1 cellular context compared by ENCODE assay signal in the genomic region with DNA sequence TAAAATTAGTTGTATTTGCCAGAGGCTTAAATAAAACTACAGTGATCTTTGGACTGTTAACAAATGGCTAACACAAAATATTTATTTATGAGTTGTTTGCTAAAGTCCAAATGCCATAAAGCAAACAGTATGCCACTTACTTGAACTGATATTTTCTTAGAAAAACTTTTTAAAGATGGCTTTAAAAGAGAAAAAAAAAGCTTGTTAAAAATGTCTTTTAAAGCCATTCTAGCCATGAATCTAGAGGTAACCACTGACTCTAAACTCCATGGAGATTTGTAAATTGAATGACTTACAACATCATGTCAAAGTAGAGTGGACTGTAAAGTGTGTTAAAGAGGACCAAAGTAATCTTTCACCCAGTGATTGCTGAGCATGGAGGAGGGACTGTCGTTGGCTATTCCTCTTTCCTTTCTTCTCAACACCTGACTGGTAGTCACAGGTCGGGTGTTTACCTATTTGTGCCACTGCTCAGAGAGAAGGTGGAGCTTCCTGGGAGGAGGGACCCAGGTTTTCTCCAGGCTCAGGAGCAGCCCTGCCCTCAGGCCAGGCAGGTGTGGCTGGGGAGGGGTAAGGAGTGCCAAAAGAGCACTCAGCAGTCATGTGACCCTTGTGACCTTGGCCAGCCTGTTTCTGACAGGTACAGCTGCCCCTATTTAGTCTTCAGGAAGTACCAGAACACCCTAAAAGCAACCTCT.
TF ChIP-seq lines count a peak whose summit lies in the region.

No MANE protein-coding gene starts in this region.

TF ChIP-seq in HepG2, 621 proteins besides CTCF, POLR2A, EP300 and RAD21 (continued from another document and continues in another):
- TF ChIP-seq, protein P1, sequence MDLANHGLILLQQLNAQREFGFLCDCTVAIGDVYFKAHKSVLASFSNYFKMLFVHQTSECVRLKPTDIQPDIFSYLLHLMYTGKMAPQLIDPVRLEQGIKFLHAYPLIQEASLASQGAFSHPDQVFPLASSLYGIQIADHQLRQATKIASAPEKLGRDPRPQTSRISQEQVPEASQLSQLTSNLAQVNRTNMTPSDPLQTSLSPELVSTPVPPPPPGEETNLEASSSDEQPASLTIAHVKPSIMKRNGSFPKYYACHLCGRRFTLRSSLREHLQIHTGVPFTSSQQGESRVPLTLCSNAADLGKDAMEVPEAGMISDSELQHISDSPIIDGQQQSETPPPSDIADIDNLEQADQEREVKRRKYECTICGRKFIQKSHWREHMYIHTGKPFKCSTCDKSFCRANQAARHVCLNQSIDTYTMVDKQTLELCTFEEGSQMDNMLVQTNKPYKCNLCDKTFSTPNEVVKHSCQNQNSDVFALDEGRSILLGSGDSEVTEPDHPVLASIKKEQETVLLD (CRISPR knock-in tag; IDR thresholded peaks at IDR 0.05; ENCODE audit: low read depth), result no peak
- TF ChIP-seq ZSCAN12 (CRISPR knock-in tag; IDR thresholded peaks at IDR 0.05), result no peak
- TF ChIP-seq, protein P2, sequence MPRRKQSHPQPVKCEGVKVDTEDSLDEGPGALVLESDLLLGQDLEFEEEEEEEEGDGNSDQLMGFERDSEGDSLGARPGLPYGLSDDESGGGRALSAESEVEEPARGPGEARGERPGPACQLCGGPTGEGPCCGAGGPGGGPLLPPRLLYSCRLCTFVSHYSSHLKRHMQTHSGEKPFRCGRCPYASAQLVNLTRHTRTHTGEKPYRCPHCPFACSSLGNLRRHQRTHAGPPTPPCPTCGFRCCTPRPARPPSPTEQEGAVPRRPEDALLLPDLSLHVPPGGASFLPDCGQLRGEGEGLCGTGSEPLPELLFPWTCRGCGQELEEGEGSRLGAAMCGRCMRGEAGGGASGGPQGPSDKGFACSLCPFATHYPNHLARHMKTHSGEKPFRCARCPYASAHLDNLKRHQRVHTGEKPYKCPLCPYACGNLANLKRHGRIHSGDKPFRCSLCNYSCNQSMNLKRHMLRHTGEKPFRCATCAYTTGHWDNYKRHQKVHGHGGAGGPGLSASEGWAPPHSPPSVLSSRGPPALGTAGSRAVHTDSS (CRISPR knock-in tag; conservative IDR thresholded peaks at IDR 0.05), result no peak
- no peak for TF ChIP-seq EEA1 (CRISPR knock-in tag; IDR thresholded peaks at IDR 0.05; ENCODE audit: borderline replicate concordance)
- TF ChIP-seq, protein P3, sequence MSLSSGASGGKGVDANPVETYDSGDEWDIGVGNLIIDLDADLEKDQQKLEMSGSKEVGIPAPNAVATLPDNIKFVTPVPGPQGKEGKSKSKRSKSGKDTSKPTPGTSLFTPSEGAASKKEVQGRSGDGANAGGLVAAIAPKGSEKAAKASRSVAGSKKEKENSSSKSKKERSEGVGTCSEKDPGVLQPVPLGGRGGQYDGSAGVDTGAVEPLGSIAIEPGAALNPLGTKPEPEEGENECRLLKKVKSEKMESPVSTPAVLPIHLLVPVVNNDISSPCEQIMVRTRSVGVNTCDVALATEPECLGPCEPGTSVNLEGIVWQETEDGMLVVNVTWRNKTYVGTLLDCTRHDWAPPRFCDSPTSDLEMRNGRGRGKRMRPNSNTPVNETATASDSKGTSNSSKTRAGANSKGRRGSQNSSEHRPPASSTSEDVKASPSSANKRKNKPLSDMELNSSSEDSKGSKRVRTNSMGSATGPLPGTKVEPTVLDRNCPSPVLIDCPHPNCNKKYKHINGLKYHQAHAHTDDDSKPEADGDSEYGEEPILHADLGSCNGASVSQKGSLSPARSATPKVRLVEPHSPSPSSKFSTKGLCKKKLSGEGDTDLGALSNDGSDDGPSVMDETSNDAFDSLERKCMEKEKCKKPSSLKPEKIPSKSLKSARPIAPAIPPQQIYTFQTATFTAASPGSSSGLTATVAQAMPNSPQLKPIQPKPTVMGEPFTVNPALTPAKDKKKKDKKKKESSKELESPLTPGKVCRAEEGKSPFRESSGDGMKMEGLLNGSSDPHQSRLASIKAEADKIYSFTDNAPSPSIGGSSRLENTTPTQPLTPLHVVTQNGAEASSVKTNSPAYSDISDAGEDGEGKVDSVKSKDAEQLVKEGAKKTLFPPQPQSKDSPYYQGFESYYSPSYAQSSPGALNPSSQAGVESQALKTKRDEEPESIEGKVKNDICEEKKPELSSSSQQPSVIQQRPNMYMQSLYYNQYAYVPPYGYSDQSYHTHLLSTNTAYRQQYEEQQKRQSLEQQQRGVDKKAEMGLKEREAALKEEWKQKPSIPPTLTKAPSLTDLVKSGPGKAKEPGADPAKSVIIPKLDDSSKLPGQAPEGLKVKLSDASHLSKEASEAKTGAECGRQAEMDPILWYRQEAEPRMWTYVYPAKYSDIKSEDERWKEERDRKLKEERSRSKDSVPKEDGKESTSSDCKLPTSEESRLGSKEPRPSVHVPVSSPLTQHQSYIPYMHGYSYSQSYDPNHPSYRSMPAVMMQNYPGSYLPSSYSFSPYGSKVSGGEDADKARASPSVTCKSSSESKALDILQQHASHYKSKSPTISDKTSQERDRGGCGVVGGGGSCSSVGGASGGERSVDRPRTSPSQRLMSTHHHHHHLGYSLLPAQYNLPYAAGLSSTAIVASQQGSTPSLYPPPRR (CRISPR knock-in tag; IDR thresholded peaks at IDR 0.05; ENCODE audit: borderline replicate concordance), result peak; percentile 56; the same call in 1 of the 2 replicates
- peak; percentile 20; the same call in 1 of the 2 replicates for TF ChIP-seq IRF2 (CRISPR knock-in tag; IDR thresholded peaks at IDR 0.05)
- TF ChIP-seq DNMT1 (CRISPR knock-in tag; IDR thresholded peaks at IDR 0.05), result no peak
- TF ChIP-seq TEAD2 (CRISPR knock-in tag; IDR thresholded peaks at IDR 0.05), result no peak
- no peak for TF ChIP-seq U2AF1 (optimal IDR thresholded peaks at IDR 0.05; ENCODE audit: low read depth, low read length)
- 0 out of 2 replicates have a peak, but pooled peaks have one; percentile 52 for TF ChIP-seq MIXL1 (CRISPR knock-in tag; IDR thresholded peaks at IDR 0.05)
- no peak for TF ChIP-seq TARDBP (CRISPR knock-in tag; IDR thresholded peaks at IDR 0.05)
- no peak for TF ChIP-seq SOX6 (IDR thresholded peaks at IDR 0.05)
- peak; percentile 81 for TF ChIP-seq SOX6 (CRISPR knock-in tag; IDR thresholded peaks at IDR 0.05)
- TF ChIP-seq, protein P4, sequence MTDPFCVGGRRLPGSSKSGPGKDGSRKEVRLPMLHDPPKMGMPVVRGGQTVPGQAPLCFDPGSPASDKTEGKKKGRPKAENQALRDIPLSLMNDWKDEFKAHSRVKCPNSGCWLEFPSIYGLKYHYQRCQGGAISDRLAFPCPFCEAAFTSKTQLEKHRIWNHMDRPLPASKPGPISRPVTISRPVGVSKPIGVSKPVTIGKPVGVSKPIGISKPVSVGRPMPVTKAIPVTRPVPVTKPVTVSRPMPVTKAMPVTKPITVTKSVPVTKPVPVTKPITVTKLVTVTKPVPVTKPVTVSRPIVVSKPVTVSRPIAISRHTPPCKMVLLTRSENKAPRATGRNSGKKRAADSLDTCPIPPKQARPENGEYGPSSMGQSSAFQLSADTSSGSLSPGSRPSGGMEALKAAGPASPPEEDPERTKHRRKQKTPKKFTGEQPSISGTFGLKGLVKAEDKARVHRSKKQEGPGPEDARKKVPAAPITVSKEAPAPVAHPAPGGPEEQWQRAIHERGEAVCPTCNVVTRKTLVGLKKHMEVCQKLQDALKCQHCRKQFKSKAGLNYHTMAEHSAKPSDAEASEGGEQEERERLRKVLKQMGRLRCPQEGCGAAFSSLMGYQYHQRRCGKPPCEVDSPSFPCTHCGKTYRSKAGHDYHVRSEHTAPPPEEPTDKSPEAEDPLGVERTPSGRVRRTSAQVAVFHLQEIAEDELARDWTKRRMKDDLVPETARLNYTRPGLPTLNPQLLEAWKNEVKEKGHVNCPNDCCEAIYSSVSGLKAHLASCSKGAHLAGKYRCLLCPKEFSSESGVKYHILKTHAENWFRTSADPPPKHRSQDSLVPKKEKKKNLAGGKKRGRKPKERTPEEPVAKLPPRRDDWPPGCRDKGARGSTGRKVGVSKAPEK (CRISPR knock-in tag; IDR thresholded peaks at IDR 0.05; ENCODE audit: borderline replicate concordance), result peak; percentile 60; the same call in 1 of the 2 replicates
- peak; percentile 18; the same call in 1 of the 2 replicates for TF ChIP-seq TCF7 (IDR thresholded peaks at IDR 0.05; ENCODE audit: low read depth)
- no peak for TF ChIP-seq ZNF337 (CRISPR knock-in tag; IDR thresholded peaks at IDR 0.05; ENCODE audit: borderline replicate concordance, low read depth)
- peak; percentile 82 for TF ChIP-seq POLR2AphosphoS5 (IDR thresholded peaks at IDR 0.05; ENCODE audit: low read depth, low read length)
- TF ChIP-seq, protein P5, sequence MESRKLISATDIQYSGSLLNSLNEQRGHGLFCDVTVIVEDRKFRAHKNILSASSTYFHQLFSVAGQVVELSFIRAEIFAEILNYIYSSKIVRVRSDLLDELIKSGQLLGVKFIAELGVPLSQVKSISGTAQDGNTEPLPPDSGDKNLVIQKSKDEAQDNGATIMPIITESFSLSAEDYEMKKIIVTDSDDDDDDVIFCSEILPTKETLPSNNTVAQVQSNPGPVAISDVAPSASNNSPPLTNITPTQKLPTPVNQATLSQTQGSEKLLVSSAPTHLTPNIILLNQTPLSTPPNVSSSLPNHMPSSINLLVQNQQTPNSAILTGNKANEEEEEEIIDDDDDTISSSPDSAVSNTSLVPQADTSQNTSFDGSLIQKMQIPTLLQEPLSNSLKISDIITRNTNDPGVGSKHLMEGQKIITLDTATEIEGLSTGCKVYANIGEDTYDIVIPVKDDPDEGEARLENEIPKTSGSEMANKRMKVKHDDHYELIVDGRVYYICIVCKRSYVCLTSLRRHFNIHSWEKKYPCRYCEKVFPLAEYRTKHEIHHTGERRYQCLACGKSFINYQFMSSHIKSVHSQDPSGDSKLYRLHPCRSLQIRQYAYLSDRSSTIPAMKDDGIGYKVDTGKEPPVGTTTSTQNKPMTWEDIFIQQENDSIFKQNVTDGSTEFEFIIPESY (CRISPR knock-in tag; IDR thresholded peaks at IDR 0.05), result no peak
- TF ChIP-seq, protein P6, sequence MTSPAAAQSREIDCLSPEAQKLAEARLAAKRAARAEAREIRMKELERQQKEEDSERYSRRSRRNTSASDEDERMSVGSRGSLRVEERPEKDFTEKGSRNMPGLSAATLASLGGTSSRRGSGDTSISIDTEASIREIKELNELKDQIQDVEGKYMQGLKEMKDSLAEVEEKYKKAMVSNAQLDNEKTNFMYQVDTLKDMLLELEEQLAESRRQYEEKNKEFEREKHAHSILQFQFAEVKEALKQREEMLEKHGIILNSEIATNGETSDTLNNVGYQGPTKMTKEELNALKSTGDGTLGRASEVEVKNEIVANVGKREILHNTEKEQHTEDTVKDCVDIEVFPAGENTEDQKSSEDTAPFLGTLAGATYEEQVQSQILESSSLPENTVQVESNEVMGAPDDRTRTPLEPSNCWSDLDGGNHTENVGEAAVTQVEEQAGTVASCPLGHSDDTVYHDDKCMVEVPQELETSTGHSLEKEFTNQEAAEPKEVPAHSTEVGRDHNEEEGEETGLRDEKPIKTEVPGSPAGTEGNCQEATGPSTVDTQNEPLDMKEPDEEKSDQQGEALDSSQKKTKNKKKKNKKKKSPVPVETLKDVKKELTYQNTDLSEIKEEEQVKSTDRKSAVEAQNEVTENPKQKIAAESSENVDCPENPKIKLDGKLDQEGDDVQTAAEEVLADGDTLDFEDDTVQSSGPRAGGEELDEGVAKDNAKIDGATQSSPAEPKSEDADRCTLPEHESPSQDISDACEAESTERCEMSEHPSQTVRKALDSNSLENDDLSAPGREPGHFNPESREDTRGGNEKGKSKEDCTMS (CRISPR knock-in tag; conservative IDR thresholded peaks at IDR 0.05), result no peak
- TF ChIP-seq, protein P7, sequence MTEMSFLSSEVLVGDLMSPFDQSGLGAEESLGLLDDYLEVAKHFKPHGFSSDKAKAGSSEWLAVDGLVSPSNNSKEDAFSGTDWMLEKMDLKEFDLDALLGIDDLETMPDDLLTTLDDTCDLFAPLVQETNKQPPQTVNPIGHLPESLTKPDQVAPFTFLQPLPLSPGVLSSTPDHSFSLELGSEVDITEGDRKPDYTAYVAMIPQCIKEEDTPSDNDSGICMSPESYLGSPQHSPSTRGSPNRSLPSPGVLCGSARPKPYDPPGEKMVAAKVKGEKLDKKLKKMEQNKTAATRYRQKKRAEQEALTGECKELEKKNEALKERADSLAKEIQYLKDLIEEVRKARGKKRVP (CRISPR knock-in tag; IDR thresholded peaks at IDR 0.05), result no peak
- TF ChIP-seq, protein P8, sequence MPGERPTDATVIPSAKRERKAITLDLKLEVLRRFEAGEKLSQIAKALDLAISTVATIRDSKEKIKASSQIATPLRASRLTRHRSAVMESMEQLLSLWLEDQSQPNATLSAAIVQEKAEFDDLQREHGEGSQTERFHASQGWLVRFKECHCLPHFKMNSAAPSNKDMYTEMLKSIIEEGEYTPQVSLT (CRISPR knock-in tag; IDR thresholded peaks at IDR 0.05; ENCODE audit: borderline replicate concordance, low read depth), result no peak
- TF ChIP-seq, protein P9, sequence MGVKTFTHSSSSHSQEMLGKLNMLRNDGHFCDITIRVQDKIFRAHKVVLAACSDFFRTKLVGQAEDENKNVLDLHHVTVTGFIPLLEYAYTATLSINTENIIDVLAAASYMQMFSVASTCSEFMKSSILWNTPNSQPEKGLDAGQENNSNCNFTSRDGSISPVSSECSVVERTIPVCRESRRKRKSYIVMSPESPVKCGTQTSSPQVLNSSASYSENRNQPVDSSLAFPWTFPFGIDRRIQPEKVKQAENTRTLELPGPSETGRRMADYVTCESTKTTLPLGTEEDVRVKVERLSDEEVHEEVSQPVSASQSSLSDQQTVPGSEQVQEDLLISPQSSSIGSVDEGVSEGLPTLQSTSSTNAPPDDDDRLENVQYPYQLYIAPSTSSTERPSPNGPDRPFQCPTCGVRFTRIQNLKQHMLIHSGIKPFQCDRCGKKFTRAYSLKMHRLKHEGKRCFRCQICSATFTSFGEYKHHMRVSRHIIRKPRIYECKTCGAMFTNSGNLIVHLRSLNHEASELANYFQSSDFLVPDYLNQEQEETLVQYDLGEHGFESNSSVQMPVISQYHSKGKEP (CRISPR knock-in tag; IDR thresholded peaks at IDR 0.05), result no peak
- peak; percentile 75 for TF ChIP-seq ESRRA (CRISPR knock-in tag; IDR thresholded peaks at IDR 0.05; ENCODE audit: low read depth)
- TF ChIP-seq SP4 (CRISPR knock-in tag; IDR thresholded peaks at IDR 0.05), result no peak
- TF ChIP-seq NRL (CRISPR knock-in tag; IDR thresholded peaks at IDR 0.05; ENCODE audit: borderline replicate concordance), result no peak
- TF ChIP-seq SMAD3 (CRISPR knock-in tag; IDR thresholded peaks at IDR 0.05), result 0 out of 2 replicates have a peak, but pooled peaks have one; percentile 50
- TF ChIP-seq SALL2 (CRISPR knock-in tag; IDR thresholded peaks at IDR 0.05), result no peak
- TF ChIP-seq NCOA1 (CRISPR knock-in tag; IDR thresholded peaks at IDR 0.05), result no peak
- TF ChIP-seq ZNF3 (CRISPR knock-in tag; IDR thresholded peaks at IDR 0.05), result no peak
- TF ChIP-seq, protein P10, sequence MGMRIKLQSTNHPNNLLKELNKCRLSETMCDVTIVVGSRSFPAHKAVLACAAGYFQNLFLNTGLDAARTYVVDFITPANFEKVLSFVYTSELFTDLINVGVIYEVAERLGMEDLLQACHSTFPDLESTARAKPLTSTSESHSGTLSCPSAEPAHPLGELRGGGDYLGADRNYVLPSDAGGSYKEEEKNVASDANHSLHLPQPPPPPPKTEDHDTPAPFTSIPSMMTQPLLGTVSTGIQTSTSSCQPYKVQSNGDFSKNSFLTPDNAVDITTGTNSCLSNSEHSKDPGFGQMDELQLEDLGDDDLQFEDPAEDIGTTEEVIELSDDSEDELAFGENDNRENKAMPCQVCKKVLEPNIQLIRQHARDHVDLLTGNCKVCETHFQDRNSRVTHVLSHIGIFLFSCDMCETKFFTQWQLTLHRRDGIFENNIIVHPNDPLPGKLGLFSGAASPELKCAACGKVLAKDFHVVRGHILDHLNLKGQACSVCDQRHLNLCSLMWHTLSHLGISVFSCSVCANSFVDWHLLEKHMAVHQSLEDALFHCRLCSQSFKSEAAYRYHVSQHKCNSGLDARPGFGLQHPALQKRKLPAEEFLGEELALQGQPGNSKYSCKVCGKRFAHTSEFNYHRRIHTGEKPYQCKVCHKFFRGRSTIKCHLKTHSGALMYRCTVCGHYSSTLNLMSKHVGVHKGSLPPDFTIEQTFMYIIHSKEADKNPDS (CRISPR knock-in tag; IDR thresholded peaks at IDR 0.05), result 0 out of 2 replicates have a peak, but pooled peaks have one; percentile 51
- no peak for TF ChIP-seq ZSCAN29 (CRISPR knock-in tag; conservative IDR thresholded peaks at IDR 0.05)
